Comparison of ENCODE assay signal across 8 cellular contexts in genomic region chr12:108514973-108515814, GRCh38. TPM values are rescaled to one million over a fixed set of nuclear protein-coding genes. Genes with fewer than 3 reads are reported as not detected.
DNase-seq lines count a peak whose midpoint lies in the region; ATAC-seq and TF ChIP-seq lines count a peak whose summit lies in the region.

FICD (plus strand) TSS chr12:108515277; CDS start chr12:108516973, 1,696 bp downstream.

- peak within 1 kb of the TSS; percentile 95 for H4K8ac ChIP-seq in trophoblast cell (ENCODE audit: low read depth, low read length)

- H3K9me3 Mint-ChIP-seq in type B pancreatic cell, result no peaks in the 10 kb centered on the region

- peak within 1 kb of the TSS; percentile 97 for H3K4me3 Mint-ChIP-seq in type B pancreatic cell

- in situ Hi-C loops in GM13976 (cut with MboI; ENCODE audit: low sequenced_read_pairs, unreplicated experiment), result no loop called here

- H2BK120ac ChIP-seq in trophoblast cell (ENCODE audit: insufficient read depth, low read length, poor library complexity), result peak within 1 kb of the TSS; percentile 79

- H3K4me3 ChIP-seq in adipocyte (ENCODE audit: low read length), result peak within 1 kb of the TSS; percentile 90
- peak within 1 kb of the TSS; percentile 90 for H3K4me3 ChIP-seq in trophoblast cell (ENCODE audit: low read depth, low read length)

- H2BK5ac ChIP-seq in trophoblast cell (ENCODE audit: low read depth, low read length, poor library complexity), result peak within 1 kb of the TSS; percentile 50

- H3K27ac Mint-ChIP-seq in type B pancreatic cell, result peak within 1 kb of the TSS; percentile 92

- TF ChIP-seq CTCF in GM13976 (IDR thresholded peaks at IDR 0.05; ENCODE audit: borderline replicate concordance, control extremely low read depth, extremely low read depth, insufficient read depth, missing control alignments) (no peak), type B pancreatic cell (conservative IDR thresholded peaks at IDR 0.05) (no peak)

- H3K4ac ChIP-seq in trophoblast cell (ENCODE audit: low read depth, low read length), result peak within 1 kb of the TSS; percentile 83

- H3K27me3 Mint-ChIP-seq in type B pancreatic cell, result peaks cover 3% of the 10 kb centered on the region

- no peak within 1 kb of the TSS for H3K23ac ChIP-seq in trophoblast cell (ENCODE audit: low read length)

- no CpG with 5 or more reads among the region's 67 CpGs for WGBS in trophoblast cell (ENCODE audit: extremely low coverage, insufficient coverage, insufficient read length)

- peaks cover 8% of the 10 kb centered on the region for H3K36me3 Mint-ChIP-seq in type B pancreatic cell

- H3K4me1 Mint-ChIP-seq in type B pancreatic cell (ENCODE audit: unreplicated experiment), result peaks cover 8% of the 10 kb centered on the region

- H3K27me3 ChIP-seq in adipocyte (replicated peaks; ENCODE audit: control insufficient read depth, insufficient read depth, low read length) (peaks cover 4% of the 10 kb centered on the region), trophoblast cell (ENCODE audit: insufficient read depth, low read length) (no peaks in the 10 kb centered on the region)

- peak within 1 kb of the TSS; percentile 94 for H3K4me2 ChIP-seq in trophoblast cell (ENCODE audit: low read length)

- intact Hi-C loops in cardiac septum (cut with DNase I), result loop anchor here (5.0 to 10.0 kb wide), 4 partner anchors 100 to 830 kb away; partner anchors contain the start of gene PWP1

- H3K79me1 ChIP-seq in trophoblast cell (ENCODE audit: low read length), result peaks cover 5% of the 10 kb centered on the region

- no peaks in the 10 kb centered on the region for H3K9me3 ChIP-seq in adipocyte (ENCODE audit: control insufficient read depth, low read length)
- H3K9me3 ChIP-seq in trophoblast cell (ENCODE audit: insufficient read depth, low read depth, low read length), result no peaks in the 10 kb centered on the region

- peak within 1 kb of the TSS; percentile 78 for H4K91ac ChIP-seq in trophoblast cell (ENCODE audit: low read depth, low read length)

- H2BK12ac ChIP-seq in trophoblast cell (ENCODE audit: low read length), result no peak within 1 kb of the TSS

- peak; percentile 80 for ATAC-seq in HG02852 (IDR thresholded peaks at IDR 0.05; ENCODE audit: unreplicated experiment)

- DNase-seq in GM13976 (ENCODE audit: low spot score), result peak; percentile 97
- peak; percentile 93 for DNase-seq in NCI-H1436 treated with DMSO at 0.1 percent for 48 hours (lab: John Stamatoyannopoulos, UW)
- peak; percentile 99 for DNase-seq in T follicular helper cell (ENCODE audit: low read depth)
- DNase-seq in adipocyte (ENCODE audit: low read depth), result peak; percentile 100
- peak; percentile 100 for DNase-seq in cardiac septum (ENCODE audit: low spot score)
- peak; percentile 99 for DNase-seq in trophoblast cell
- DNase-seq in type B pancreatic cell (ENCODE audit: extremely low spot score, unreplicated experiment), result peak; percentile 99

- H3K27ac ChIP-seq in trophoblast cell (ENCODE audit: low read depth, low read length), result no peak within 1 kb of the TSS

- peaks cover 5% of the 10 kb centered on the region for H3K79me2 ChIP-seq in trophoblast cell (ENCODE audit: control insufficient read depth, insufficient read depth, low read length, poor library complexity)

- H3K18ac ChIP-seq in trophoblast cell (ENCODE audit: low read length), result peak within 1 kb of the TSS; percentile 89

- peaks cover 11% of the 10 kb centered on the region for H3K4me1 ChIP-seq in adipocyte (ENCODE audit: control insufficient read depth, insufficient read depth, low read length)
- H3K4me1 ChIP-seq in trophoblast cell (ENCODE audit: control insufficient read depth in 1 of 2, insufficient read depth in 2 of 2, low read length in 2 of 2), result peaks cover 8 to 9% of the 10 kb centered on the region in 2 experiments

- H2AK5ac ChIP-seq in trophoblast cell (ENCODE audit: low read length), result peak within 1 kb of the TSS; percentile 39

- H4K12ac ChIP-seq in trophoblast cell (ENCODE audit: low read depth, low read length), result peak within 1 kb of the TSS; percentile 86

- H3K36me3 ChIP-seq in adipocyte (ENCODE audit: control insufficient read depth, insufficient read depth, low read length, severe bottlenecking) (peaks cover 31% of the 10 kb centered on the region), trophoblast cell (ENCODE audit: control insufficient read depth in 1 of 2, insufficient read depth in 2 of 2, low read length in 2 of 2) (peaks cover 28% of the 10 kb centered on the region in 2 experiments)

- H3K9ac ChIP-seq in adipocyte (ENCODE audit: low read length) (peak within 1 kb of the TSS; percentile 88), trophoblast cell (ENCODE audit: low read length) (peak within 1 kb of the TSS; percentile 91)

- H2AFZ ChIP-seq in trophoblast cell (ENCODE audit: insufficient read depth, low read length, poor library complexity), result peak within 1 kb of the TSS; percentile 93

- peak within 1 kb of the TSS; percentile 84 for H3K14ac ChIP-seq in trophoblast cell (ENCODE audit: low read length)

RNA-seq across cellular contexts. Expression of gene FICD, which starts in this region (rescaled TPM):
- total RNA-seq in cardiac septum (3.8 TPM), type B pancreatic cell (ENCODE audit: low replicate concordance) (4.7 and 4.9 TPM in 2 replicates)
- polyA plus RNA-seq in trophoblast cell (2013), result 4.6 TPM in 2 replicates
